In the genomic region with DNA sequence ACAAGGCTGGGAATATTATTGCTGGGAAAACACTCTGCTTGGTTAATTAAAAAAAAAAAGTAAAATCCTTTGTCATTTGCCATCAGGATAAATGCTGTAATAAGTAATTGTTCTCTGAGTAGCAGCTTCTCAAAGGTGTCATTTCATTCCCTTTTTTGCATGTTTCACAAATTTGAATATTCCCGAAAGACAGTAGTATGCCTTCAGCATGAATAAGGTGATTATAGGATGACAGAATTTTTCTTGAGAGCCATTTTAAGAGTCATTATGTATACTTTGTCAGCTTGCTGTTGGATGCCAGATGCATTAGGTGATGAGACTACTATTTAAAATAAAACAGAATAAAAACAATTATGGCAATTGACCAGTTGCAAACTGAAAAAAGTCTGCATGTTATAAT, we compare ENCODE assay signal across 3 cellular contexts.
"Had no signal": no experiment of that assay in that cellular context is flagged by ENCODE, and none has a peak within 500 bp of the region (broad histone marks: within the 10 kb centered on the region; RNA-seq: fewer than 3 reads in every experiment).

No MANE protein-coding gene starts in this region.

- ATAC-seq: GM12878 had no signal

- DNase-seq: GDM1, GF-D8 had no signal

- H3K4me3 ChIP-seq: GM12878 had no signal
